In the genomic region with DNA sequence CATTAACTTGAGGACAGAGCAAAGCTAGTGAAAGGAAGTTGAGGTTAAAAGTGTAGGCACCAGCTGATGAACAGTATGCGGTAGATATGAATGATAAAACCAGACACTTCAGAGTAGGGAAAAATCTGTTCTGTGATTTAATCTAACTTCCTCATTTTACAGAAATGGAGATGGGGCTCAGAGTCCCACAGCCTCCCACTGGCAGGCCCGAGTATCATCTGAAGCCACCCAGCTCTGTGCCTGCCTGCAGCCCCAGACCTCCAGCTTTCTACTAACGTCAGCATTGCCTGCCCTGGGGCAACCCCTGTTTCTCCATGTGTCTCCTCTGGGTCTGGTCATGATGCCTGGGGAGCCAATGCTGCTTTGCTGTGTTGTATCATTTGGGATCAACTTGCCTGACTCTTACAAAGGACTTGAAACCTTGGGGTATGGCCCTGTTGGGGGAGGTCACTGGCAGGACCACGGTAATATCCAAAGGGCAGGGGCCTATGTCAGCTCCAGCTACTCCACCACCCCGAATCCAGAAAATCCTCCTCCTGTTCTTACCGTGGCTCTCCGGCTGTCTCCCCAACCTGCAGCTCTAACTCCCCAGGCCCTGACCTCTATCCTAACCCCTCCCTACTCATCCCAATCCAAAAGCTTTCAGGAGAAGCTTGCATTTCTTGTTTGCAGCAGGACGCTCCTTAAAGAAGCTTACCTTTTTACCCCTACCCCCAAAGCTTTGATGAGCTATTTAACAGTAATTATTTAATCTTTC, we compare ENCODE assay signal across 8 cellular contexts. TPM values are rescaled to one million over a fixed set of nuclear protein-coding genes. Genes with fewer than 3 reads are reported as not detected.
DNase-seq lines count a peak whose midpoint lies in the region; ATAC-seq and TF ChIP-seq lines count a peak whose summit lies in the region.

No MANE protein-coding gene starts in this region.

- no peak overlapping the region for H2AFZ ChIP-seq in OCI-LY7 (ENCODE audit: low read length)

- no TSS peak for BruUV-seq in OCI-LY7 (replicated peaks; lab: Mats Ljungman, UMichigan)

- no peaks in the 10 kb centered on the region for H3K36me3 ChIP-seq in OCI-LY7 (ENCODE audit: insufficient read depth, low read length)

- peak; percentile 16 for DNase-seq in OCI-LY7 (ENCODE audit: low spot score)
- DNase-seq in naive B cell, result peak; percentile 37
- no peak for DNase-seq in cerebellar cortex (ENCODE audit: low spot score)
- no peak for DNase-seq in HK-2 (ENCODE audit: unreplicated experiment)
- no peak for DNase-seq in SIG-M5 treated with dmso at 0.1 percent for 504 hours (lab: John Stamatoyannopoulos, UW; ENCODE audit: unreplicated experiment)

- peaks cover 0 to 12% (median 8%) of the 10 kb centered on the region in 7 donors for H3K9me3 Mint-ChIP-seq in naive B cell

- H3K79me2 ChIP-seq in OCI-LY7 (ENCODE audit: insufficient read depth, low read depth, low read length), result no peaks in the 10 kb centered on the region

- no peaks in the 10 kb centered on the region for H3K9me2 ChIP-seq in OCI-LY7 (ENCODE audit: insufficient read depth, low read length)

- intact Hi-C loops in OCI-LY7 (cut with micrococcal nuclease; ENCODE audit: unreplicated experiment), result no loop called here

- peak overlapping the region in 5 of 6 donors; percentile 37 to 89 (median 76) for H3K27ac Mint-ChIP-seq in naive B cell

- no peak overlapping the region for H3K4me2 ChIP-seq in OCI-LY7 (ENCODE audit: low read length)

- ATAC-seq in GM18870 (IDR thresholded peaks at IDR 0.05; ENCODE audit: unreplicated experiment) (peak; percentile 93), HG02763 (IDR thresholded peaks at IDR 0.05; ENCODE audit: unreplicated experiment) (peak; percentile 80), naive B cell (ENCODE audit: low read depth in 2 of 2) (peak; percentile 92 to 93), GM19455 (IDR thresholded peaks at IDR 0.05; ENCODE audit: unreplicated experiment) (no peak)

- no peak for TF ChIP-seq CTCF in OCI-LY7 (conservative IDR thresholded peaks at IDR 0.05; ENCODE audit: low read length)

- H3K9me3 ChIP-seq in OCI-LY7 (ENCODE audit: low read length), result peaks cover 10% of the 10 kb centered on the region

- CTCF ChIA-PET in OCI-LY7 (lab: Charles Lee; ENCODE audit: unreplicated experiment), result no interaction called here

- H3K4me1 Mint-ChIP-seq in naive B cell, result peaks cover 7 to 17% (median 16%) of the 10 kb centered on the region in 3 donors

- POLR2A ChIA-PET in OCI-LY7 (lab: Charles Lee), result interaction anchor here (0.8 to 1.0 kb wide), 2 partner anchors 22 to 103 kb away, joined by 3 read pairs; no protein-coding TSS in a partner anchor

- no peaks in the 10 kb centered on the region for H4K20me1 ChIP-seq in OCI-LY7 (ENCODE audit: insufficient read depth, low read length)

- H3K4me1 ChIP-seq in OCI-LY7 (ENCODE audit: insufficient read depth, low read length, poor library complexity, severe bottlenecking), result no peaks in the 10 kb centered on the region

- peaks cover 0 to 6% of the 10 kb centered on the region in 2 donors for H3K36me3 Mint-ChIP-seq in naive B cell

- peaks cover 0 to 10% (median 7%) of the 10 kb centered on the region in 3 donors for H3K27me3 Mint-ChIP-seq in naive B cell

- no peak overlapping the region for H3K4me3 ChIP-seq in OCI-LY7 (ENCODE audit: low read depth, low read length, poor library complexity, severe bottlenecking)

- H3K27ac ChIP-seq in OCI-LY7 (ENCODE audit: low read depth, low read length, poor library complexity, severe bottlenecking), result no peak overlapping the region

- peak overlapping the region in 1 of 8 donors; percentile 16 for H3K4me3 Mint-ChIP-seq in naive B cell

RNA-seq across cellular contexts. Expression of a gene that starts 56.2 kb away (rescaled TPM):
- total RNA-seq in OCI-LY7 (2014; rRNA removed; shearing (Covaris generic)), result not detected in 2 replicates
- not detected in 2 replicates for total RNA-seq in OCI-LY7 (2022)
- under 1 TPM in 1 of 6 donors, not detected in 5; 0.64 TPM for polyA plus RNA-seq in naive B cell (ENCODE audit: low read depth in 6 of 6)

Comparison
In these comparisons a context has a peak if more than half of its experiments do, and no peak if none do; other contexts are left out.
1. DNase-seq: peak in OCI-LY7 (single experiment) and naive B cell (single experiment); none in cerebellar cortex (single experiment), HK-2 (single experiment) and SIG-M5 treated with dmso at 0.1 percent for 504 hours (single experiment).